ENCODE assay signal across 10 cellular contexts in genomic region chr17:82269882-82270500, GRCh38. TPM values are rescaled to one million over a fixed set of nuclear protein-coding genes. Genes with fewer than 3 reads are reported as not detected.
DNase-seq lines count a peak whose midpoint lies in the region; ATAC-seq and TF ChIP-seq lines count a peak whose summit lies in the region.
"Had no signal": no experiment of that assay in that cellular context is flagged by ENCODE, and none has a peak within 500 bp of the region (broad histone marks: within the 10 kb centered on the region; RNA-seq: fewer than 3 reads in every experiment).

No MANE protein-coding gene starts in this region.

- H3K36me3 Mint-ChIP-seq in CD4-positive, CD25-positive, alpha-beta regulatory T cell: peaks cover 18% of the 10 kb centered on the region
- H3K36me3 Mint-ChIP-seq in effector memory CD8-positive, alpha-beta T cell (ENCODE audit: insufficient read depth): peaks cover 84% of the 10 kb centered on the region

- H3K79me2 ChIP-seq in trophoblast cell (ENCODE audit: control insufficient read depth, insufficient read depth, low read length, poor library complexity): peaks cover 58% of the 10 kb centered on the region

- H3K4me1 ChIP-seq in CD4-positive, CD25-positive, alpha-beta regulatory T cell (ENCODE audit: control insufficient read depth, insufficient read depth, low read length, poor library complexity, severe bottlenecking): peaks cover 59% of the 10 kb centered on the region
- H3K4me1 ChIP-seq in RWPE2 (ENCODE audit: insufficient read depth, poor library complexity, severe bottlenecking): peaks cover 47% of the 10 kb centered on the region
- H3K4me1 ChIP-seq in trophoblast cell (ENCODE audit: control insufficient read depth in 1 of 2, insufficient read depth in 2 of 2, low read length in 2 of 2): peaks cover 28 to 30% of the 10 kb centered on the region in 2 experiments

- in situ Hi-C loops in GM13976 (cut with MboI; ENCODE audit: low sequenced_read_pairs, unreplicated experiment): no loop called here

- no peaks in the 10 kb centered on the region for H3K9me3 ChIP-seq in CD4-positive, CD25-positive, alpha-beta regulatory T cell (ENCODE audit: control insufficient read depth in 2 of 2, low read length in 2 of 2)
- H3K9me3 ChIP-seq in RWPE2 (ENCODE audit: severe bottlenecking): no peaks in the 10 kb centered on the region
- H3K9me3 ChIP-seq in trophoblast cell (ENCODE audit: insufficient read depth, low read depth, low read length): peaks cover 2% of the 10 kb centered on the region
- H3K9me3 ChIP-seq: heart right ventricle had no signal

- peaks cover 11% of the 10 kb centered on the region for H3K79me1 ChIP-seq in trophoblast cell (ENCODE audit: low read length)

- H2AK5ac ChIP-seq in trophoblast cell (ENCODE audit: low read length): no peak overlapping the region

- ATAC-seq in CD4-positive, CD25-positive, alpha-beta regulatory T cell (ENCODE audit: low read depth in 2 of 2): no peak
- ATAC-seq in RWPE2 (ENCODE audit: low read depth): no peak
- ATAC-seq in effector memory CD8-positive, alpha-beta T cell (replicated peaks): no peak
- ATAC-seq in GM19035 (IDR thresholded peaks at IDR 0.05; ENCODE audit: unreplicated experiment): no peak
- no peak for ATAC-seq in omental fat pad (ENCODE audit: low FRiP score)
- ATAC-seq: heart right ventricle had no signal

- DNase-seq in CD4-positive, CD25-positive, alpha-beta regulatory T cell: no peak
- DNase-seq in RWPE2 (ENCODE audit: low spot score) (no peak), trophoblast cell (no peak), GM13976 (ENCODE audit: low spot score) (no peak), omental fat pad (ENCODE audit: low spot score) (no peak)
- no peak for DNase-seq in effector memory CD8-positive, alpha-beta T cell
- no peak for DNase-seq in stimulated activated CD4-positive, alpha-beta T cell treated with anti-CD3 and anti-CD28 coated beads, Interleukin-2, amount 100 ng/mL, for 24 hours
- DNase-seq: activated CD4-positive, alpha-beta T cell treated with anti-CD3 and anti-CD28 coated beads for 1 hour; heart right ventricle had no signal

- peaks cover 6 to 69% (median 56%) of the 10 kb centered on the region in 4 donors for H3K4me1 Mint-ChIP-seq in CD4-positive, CD25-positive, alpha-beta regulatory T cell
- peaks cover 52 to 55% of the 10 kb centered on the region in 2 donors for H3K4me1 Mint-ChIP-seq in effector memory CD8-positive, alpha-beta T cell (ENCODE audit: low read depth in 2 of 2)

- H4K12ac ChIP-seq in trophoblast cell (ENCODE audit: low read depth, low read length): no peak overlapping the region

- H3K4me2 ChIP-seq in trophoblast cell (ENCODE audit: low read length): no peak overlapping the region

- H3K9ac ChIP-seq in trophoblast cell (ENCODE audit: low read length): no peak overlapping the region

- no peak overlapping the region for H2AFZ ChIP-seq in trophoblast cell (ENCODE audit: insufficient read depth, low read length, poor library complexity)

- TF ChIP-seq CTCF in RWPE2 (IDR thresholded peaks at IDR 0.05; ENCODE audit: poor library complexity, severe bottlenecking): no peak
- no peak for TF ChIP-seq CTCF in GM13976 (IDR thresholded peaks at IDR 0.05; ENCODE audit: borderline replicate concordance, control extremely low read depth, extremely low read depth, insufficient read depth, missing control alignments)
- no peak for TF ChIP-seq CTCF in omental fat pad (IDR thresholded peaks at IDR 0.05)

- H2BK120ac ChIP-seq in trophoblast cell (ENCODE audit: insufficient read depth, low read length, poor library complexity): no peak overlapping the region

- H3K27ac Mint-ChIP-seq in CD4-positive, CD25-positive, alpha-beta regulatory T cell: peak overlapping the region; percentile 65 to 95 (median 82)
- peak overlapping the region; percentile 74 to 82 for H3K27ac Mint-ChIP-seq in effector memory CD8-positive, alpha-beta T cell

- H3K36me3 ChIP-seq in CD4-positive, CD25-positive, alpha-beta regulatory T cell (ENCODE audit: control insufficient read depth, insufficient read depth, low read length): peaks cover 43% of the 10 kb centered on the region
- H3K36me3 ChIP-seq in RWPE2 (ENCODE audit: low read depth) (peaks cover 67% of the 10 kb centered on the region), trophoblast cell (ENCODE audit: control insufficient read depth in 1 of 2, insufficient read depth in 2 of 2, low read length in 2 of 2) (peaks cover 41 to 59% of the 10 kb centered on the region in 2 experiments)

- no peak overlapping the region for H4K8ac ChIP-seq in trophoblast cell (ENCODE audit: low read depth, low read length)

- H3K4ac ChIP-seq in trophoblast cell (ENCODE audit: low read depth, low read length): peak overlapping the region; percentile 98

- H3K23ac ChIP-seq in trophoblast cell (ENCODE audit: low read length): no peak overlapping the region

- peak overlapping the region; percentile 76 to 98 (median 90) for H3K4me3 Mint-ChIP-seq in CD4-positive, CD25-positive, alpha-beta regulatory T cell
- H3K4me3 Mint-ChIP-seq in effector memory CD8-positive, alpha-beta T cell: peak overlapping the region; percentile 82 to 95

- no peak overlapping the region for H3K18ac ChIP-seq in trophoblast cell (ENCODE audit: low read length)

- H3K9me3 Mint-ChIP-seq in CD4-positive, CD25-positive, alpha-beta regulatory T cell: no peaks in the 10 kb centered on the region
- no peaks in the 10 kb centered on the region for H3K9me3 Mint-ChIP-seq in effector memory CD8-positive, alpha-beta T cell

- H3K14ac ChIP-seq in trophoblast cell (ENCODE audit: low read length): no peak overlapping the region

- H3K27me3 Mint-ChIP-seq in CD4-positive, CD25-positive, alpha-beta regulatory T cell: peaks cover 5% of the 10 kb centered on the region
- H3K27me3 Mint-ChIP-seq in effector memory CD8-positive, alpha-beta T cell: no peaks in the 10 kb centered on the region

- H3K27me3 ChIP-seq in CD4-positive, CD25-positive, alpha-beta regulatory T cell (ENCODE audit: control insufficient read depth, insufficient read depth, low read length): no peaks in the 10 kb centered on the region
- no peaks in the 10 kb centered on the region for H3K27me3 ChIP-seq in RWPE2 (ENCODE audit: insufficient read depth, poor library complexity, severe bottlenecking)
- H3K27me3 ChIP-seq in trophoblast cell (ENCODE audit: insufficient read depth, low read length): no peaks in the 10 kb centered on the region
- H3K27me3 ChIP-seq: heart right ventricle had no signal

- peak overlapping the region; percentile 42 for H3K4me3 ChIP-seq in CD4-positive, CD25-positive, alpha-beta regulatory T cell (ENCODE audit: low read depth, low read length)
- H3K4me3 ChIP-seq in RWPE2 (ENCODE audit: severe bottlenecking): no peak overlapping the region
- no peak overlapping the region for H3K4me3 ChIP-seq in trophoblast cell (ENCODE audit: low read depth, low read length)
- H3K4me3 ChIP-seq: heart right ventricle had no signal

- H3K27ac ChIP-seq in CD4-positive, CD25-positive, alpha-beta regulatory T cell (ENCODE audit: insufficient read depth, low read length, poor library complexity, severe bottlenecking): peak overlapping the region; percentile 28
- H3K27ac ChIP-seq in RWPE2 (ENCODE audit: poor library complexity, severe bottlenecking): peak overlapping the region; percentile 92
- no peak overlapping the region for H3K27ac ChIP-seq in trophoblast cell (ENCODE audit: low read depth, low read length)

- H2BK5ac ChIP-seq in trophoblast cell (ENCODE audit: low read depth, low read length, poor library complexity): no peak overlapping the region

- no peak overlapping the region for H2BK12ac ChIP-seq in trophoblast cell (ENCODE audit: low read length)

- whole genome bisulfite sequencing in trophoblast cell (ENCODE audit: extremely low coverage, insufficient coverage, insufficient read length): no CpG with 5 or more reads among the region's 13 CpGs

- no peak overlapping the region for H4K91ac ChIP-seq in trophoblast cell (ENCODE audit: low read depth, low read length)

RNA-seq across cellular contexts. Expression of gene CSNK1D, which starts 3.5 kb away (rescaled TPM):
- 333 TPM for total RNA-seq in CD4-positive, CD25-positive, alpha-beta regulatory T cell
- polyA plus RNA-seq in CD4-positive, CD25-positive, alpha-beta regulatory T cell: 10 to 100 TPM; 41.2 to 50.3 (median 48.6) TPM
- polyA plus RNA-seq in trophoblast cell (2013): 106 and 112 TPM in 2 replicates
- total RNA-seq in omental fat pad: 100 to 1,000 TPM in 2 of 4 donors, 10 to 100 TPM in 2; 54.7 to 117 (median 98.4) TPM

RNA-seq across cellular contexts. Expression of gene SLC16A3, which starts 41.1 kb away (rescaled TPM):
- total RNA-seq in CD4-positive, CD25-positive, alpha-beta regulatory T cell: 52.5 TPM
- 1 to 10 TPM; 1.5 to 3.3 (median 2.2) TPM for polyA plus RNA-seq in CD4-positive, CD25-positive, alpha-beta regulatory T cell
- polyA plus RNA-seq in trophoblast cell (2013): 106 and 112 TPM in 2 replicates
- total RNA-seq in omental fat pad: 10 to 100 TPM; 25.1 to 68.0 (median 27.5) TPM

RNA-seq across cellular contexts. Expression of gene CD7, which starts 47.4 kb away (rescaled TPM):
- 140 TPM for total RNA-seq in CD4-positive, CD25-positive, alpha-beta regulatory T cell
- 10 to 100 TPM; 56.3 to 76.9 (median 68.3) TPM for polyA plus RNA-seq in CD4-positive, CD25-positive, alpha-beta regulatory T cell
- 0.18 and 0.22 TPM in 2 replicates for polyA plus RNA-seq in trophoblast cell (2013)
- total RNA-seq in omental fat pad: 1 to 10 TPM; 1.6 to 8.4 (median 4.2) TPM

RNA-seq across cellular contexts. Expression of gene CCDC57, which starts 57.3 kb away (rescaled TPM):
- 76.6 TPM for total RNA-seq in CD4-positive, CD25-positive, alpha-beta regulatory T cell
- 10 to 100 TPM; 27.7 to 38.9 (median 33.7) TPM for polyA plus RNA-seq in CD4-positive, CD25-positive, alpha-beta regulatory T cell
- polyA plus RNA-seq in trophoblast cell (2013): 16.0 and 17.2 TPM in 2 replicates
- 10 to 100 TPM; 14.8 to 32.0 (median 21.9) TPM for total RNA-seq in omental fat pad

Comparison
In these comparisons a context has a peak if more than half of its experiments do, and no peak if none do; other contexts are left out.
1. RNA of gene CD7, which starts 47.4 kb away (total RNA-seq): 140 TPM in CD4-positive, CD25-positive, alpha-beta regulatory T cell (single experiment); 1.6 to 8.4 TPM in omental fat pad; every median in the first group is over 10 times any median in the second.